ENCODE assay signal across 1 cellular context in the genomic region with DNA sequence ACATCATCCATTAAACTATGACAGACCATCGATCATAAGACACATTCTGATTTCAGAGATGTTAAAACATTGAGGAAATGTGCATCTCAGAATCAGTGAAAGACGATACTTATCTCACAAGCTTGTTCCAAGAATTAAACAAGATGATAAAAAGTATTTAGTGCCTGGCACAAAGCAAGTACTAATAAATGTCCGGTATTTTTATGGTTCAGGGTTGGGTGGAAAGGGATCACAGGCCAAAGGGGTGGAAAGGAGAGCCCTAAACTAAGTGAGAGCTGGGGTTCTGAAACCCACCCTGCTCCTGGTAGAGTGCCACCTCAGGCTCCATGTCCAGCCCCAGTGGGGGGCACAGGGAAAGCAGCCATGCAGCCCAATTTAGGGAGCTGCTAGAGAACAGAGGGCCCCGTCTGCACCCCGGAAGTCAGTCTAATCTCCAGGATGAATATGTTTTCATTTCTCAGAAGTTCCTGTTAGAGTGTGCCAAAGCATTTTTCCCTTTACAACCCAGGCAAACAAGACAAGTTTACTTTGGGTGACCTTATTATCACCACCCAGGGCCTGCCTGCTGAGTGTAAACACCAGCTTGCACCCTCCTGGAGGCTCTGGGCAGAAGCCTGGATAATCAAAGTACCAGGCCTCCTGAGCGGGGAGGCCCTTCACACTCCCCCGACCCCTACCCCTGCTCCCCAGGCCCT.
TF ChIP-seq lines count a peak whose summit lies in the region.

No MANE protein-coding gene starts in this region.

TF ChIP-seq in HepG2, 621 proteins besides CTCF, POLR2A, EP300 and RAD21 (continued from another document and continues in another):
- TF ChIP-seq, protein P1, sequence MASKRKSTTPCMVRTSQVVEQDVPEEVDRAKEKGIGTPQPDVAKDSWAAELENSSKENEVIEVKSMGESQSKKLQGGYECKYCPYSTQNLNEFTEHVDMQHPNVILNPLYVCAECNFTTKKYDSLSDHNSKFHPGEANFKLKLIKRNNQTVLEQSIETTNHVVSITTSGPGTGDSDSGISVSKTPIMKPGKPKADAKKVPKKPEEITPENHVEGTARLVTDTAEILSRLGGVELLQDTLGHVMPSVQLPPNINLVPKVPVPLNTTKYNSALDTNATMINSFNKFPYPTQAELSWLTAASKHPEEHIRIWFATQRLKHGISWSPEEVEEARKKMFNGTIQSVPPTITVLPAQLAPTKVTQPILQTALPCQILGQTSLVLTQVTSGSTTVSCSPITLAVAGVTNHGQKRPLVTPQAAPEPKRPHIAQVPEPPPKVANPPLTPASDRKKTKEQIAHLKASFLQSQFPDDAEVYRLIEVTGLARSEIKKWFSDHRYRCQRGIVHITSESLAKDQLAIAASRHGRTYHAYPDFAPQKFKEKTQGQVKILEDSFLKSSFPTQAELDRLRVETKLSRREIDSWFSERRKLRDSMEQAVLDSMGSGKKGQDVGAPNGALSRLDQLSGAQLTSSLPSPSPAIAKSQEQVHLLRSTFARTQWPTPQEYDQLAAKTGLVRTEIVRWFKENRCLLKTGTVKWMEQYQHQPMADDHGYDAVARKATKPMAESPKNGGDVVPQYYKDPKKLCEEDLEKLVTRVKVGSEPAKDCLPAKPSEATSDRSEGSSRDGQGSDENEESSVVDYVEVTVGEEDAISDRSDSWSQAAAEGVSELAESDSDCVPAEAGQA (IDR thresholded peaks at IDR 0.05; ENCODE audit: low read depth): no peak
- TF ChIP-seq, protein P1 (CRISPR knock-in tag; IDR thresholded peaks at IDR 0.05; ENCODE audit: borderline replicate concordance): no peak
- TF ChIP-seq, protein P2, sequence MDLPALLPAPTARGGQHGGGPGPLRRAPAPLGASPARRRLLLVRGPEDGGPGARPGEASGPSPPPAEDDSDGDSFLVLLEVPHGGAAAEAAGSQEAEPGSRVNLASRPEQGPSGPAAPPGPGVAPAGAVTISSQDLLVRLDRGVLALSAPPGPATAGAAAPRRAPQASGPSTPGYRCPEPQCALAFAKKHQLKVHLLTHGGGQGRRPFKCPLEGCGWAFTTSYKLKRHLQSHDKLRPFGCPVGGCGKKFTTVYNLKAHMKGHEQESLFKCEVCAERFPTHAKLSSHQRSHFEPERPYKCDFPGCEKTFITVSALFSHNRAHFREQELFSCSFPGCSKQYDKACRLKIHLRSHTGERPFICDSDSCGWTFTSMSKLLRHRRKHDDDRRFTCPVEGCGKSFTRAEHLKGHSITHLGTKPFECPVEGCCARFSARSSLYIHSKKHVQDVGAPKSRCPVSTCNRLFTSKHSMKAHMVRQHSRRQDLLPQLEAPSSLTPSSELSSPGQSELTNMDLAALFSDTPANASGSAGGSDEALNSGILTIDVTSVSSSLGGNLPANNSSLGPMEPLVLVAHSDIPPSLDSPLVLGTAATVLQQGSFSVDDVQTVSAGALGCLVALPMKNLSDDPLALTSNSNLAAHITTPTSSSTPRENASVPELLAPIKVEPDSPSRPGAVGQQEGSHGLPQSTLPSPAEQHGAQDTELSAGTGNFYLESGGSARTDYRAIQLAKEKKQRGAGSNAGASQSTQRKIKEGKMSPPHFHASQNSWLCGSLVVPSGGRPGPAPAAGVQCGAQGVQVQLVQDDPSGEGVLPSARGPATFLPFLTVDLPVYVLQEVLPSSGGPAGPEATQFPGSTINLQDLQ (CRISPR knock-in tag; IDR thresholded peaks at IDR 0.05): no peak
- TF ChIP-seq, protein P3, sequence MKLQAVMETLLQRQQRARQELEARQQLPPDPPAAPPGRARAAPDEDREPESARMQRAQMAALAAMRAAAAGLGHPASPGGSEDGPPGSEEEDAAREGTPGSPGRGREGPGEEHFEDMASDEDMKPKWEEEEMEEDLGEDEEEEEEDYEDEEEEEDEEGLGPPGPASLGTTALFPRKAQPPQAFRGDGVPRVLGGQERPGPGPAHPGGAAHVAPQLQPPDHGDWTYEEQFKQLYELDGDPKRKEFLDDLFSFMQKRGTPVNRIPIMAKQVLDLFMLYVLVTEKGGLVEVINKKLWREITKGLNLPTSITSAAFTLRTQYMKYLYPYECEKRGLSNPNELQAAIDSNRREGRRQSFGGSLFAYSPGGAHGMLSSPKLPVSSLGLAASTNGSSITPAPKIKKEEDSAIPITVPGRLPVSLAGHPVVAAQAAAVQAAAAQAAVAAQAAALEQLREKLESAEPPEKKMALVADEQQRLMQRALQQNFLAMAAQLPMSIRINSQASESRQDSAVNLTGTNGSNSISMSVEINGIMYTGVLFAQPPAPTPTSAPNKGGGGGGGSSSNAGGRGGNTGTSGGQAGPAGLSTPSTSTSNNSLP (IDR thresholded peaks at IDR 0.05; ENCODE audit: low read depth, low read length): no peak
- TF ChIP-seq CC2D1A (CRISPR knock-in tag; IDR thresholded peaks at IDR 0.05) (no peak), CAMTA2 (CRISPR knock-in tag; IDR thresholded peaks at IDR 0.05; ENCODE audit: borderline replicate concordance) (no peak), ZNF337 (CRISPR knock-in tag; IDR thresholded peaks at IDR 0.05; ENCODE audit: borderline replicate concordance, low read depth) (no peak), RXRA (CRISPR knock-in tag; IDR thresholded peaks at IDR 0.05) (peak; percentile 68; the same call in 1 of the 2 replicates), SOX13 (IDR thresholded peaks at IDR 0.05) (peak; percentile 69; the same call in 1 of the 2 replicates), SOX13 (CRISPR knock-in tag; conservative IDR thresholded peaks at IDR 0.05 in 1 of 2, IDR thresholded peaks at IDR 0.05 in 1 of 2) (peak in 1 of 2 experiments; percentile 92; a peak in 2 of 4 replicates), KAT2B (IDR thresholded peaks at IDR 0.05; ENCODE audit: borderline replicate concordance, low read depth, low read length) (no peak), SSRP1 (CRISPR knock-in tag; IDR thresholded peaks at IDR 0.05) (no peak), MIXL1 (CRISPR knock-in tag; IDR thresholded peaks at IDR 0.05) (peak; percentile 91), IKZF1 (IDR thresholded peaks at IDR 0.05) (no peak), ZNF768 (CRISPR knock-in tag; IDR thresholded peaks at IDR 0.05) (no peak), KMT2A (CRISPR knock-in tag; IDR thresholded peaks at IDR 0.05) (no peak), HNRNPL (IDR thresholded peaks at IDR 0.05; ENCODE audit: low read depth, low read length) (0 out of 2 replicates have a peak, but pooled peaks have one; percentile 44), HOXA7 (CRISPR knock-in tag; IDR thresholded peaks at IDR 0.05) (no peak), ZNF143 (CRISPR knock-in tag; IDR thresholded peaks at IDR 0.05) (no peak), ZNF546 (CRISPR knock-in tag; conservative IDR thresholded peaks at IDR 0.05) (no peak), ZNF343 (CRISPR knock-in tag; IDR thresholded peaks at IDR 0.05) (no peak), ZSCAN9 (CRISPR knock-in tag; IDR thresholded peaks at IDR 0.05; ENCODE audit: borderline replicate concordance) (no peak), NPAS2 (CRISPR knock-in tag; IDR thresholded peaks at IDR 0.05; ENCODE audit: borderline replicate concordance) (no peak), CHD4 (IDR thresholded peaks at IDR 0.05; ENCODE audit: borderline replicate concordance, low read length) (no peak), ZKSCAN8 (CRISPR knock-in tag; IDR thresholded peaks at IDR 0.05; ENCODE audit: borderline replicate concordance) (peak; percentile 64; the same call in 1 of the 2 replicates), ARNT2 (CRISPR knock-in tag; IDR thresholded peaks at IDR 0.05; ENCODE audit: low read depth) (0 out of 2 replicates have a peak, but pooled peaks have one; percentile 45), ZSCAN31 (CRISPR knock-in tag; IDR thresholded peaks at IDR 0.05; ENCODE audit: low read depth) (no peak), ZNF709 (CRISPR knock-in tag; IDR thresholded peaks at IDR 0.05) (no peak), NR3C1 (CRISPR knock-in tag; IDR thresholded peaks at IDR 0.05) (no peak), ZKSCAN1 (IDR thresholded peaks at IDR 0.05; ENCODE audit: low read length) (no peak), TOE1 (CRISPR knock-in tag; IDR thresholded peaks at IDR 0.05) (no peak), BORCS8-MEF2B (CRISPR knock-in tag; IDR thresholded peaks at IDR 0.05) (0 out of 2 replicates have a peak, but pooled peaks have one; percentile 35), MIER3 (CRISPR knock-in tag; IDR thresholded peaks at IDR 0.05; ENCODE audit: borderline replicate concordance) (peak; percentile 80; the same call in 1 of the 2 replicates), MXI1 (IDR thresholded peaks at IDR 0.05; ENCODE audit: borderline replicate concordance, low read depth, low read length) (no peak)
- TF ChIP-seq, protein P4, sequence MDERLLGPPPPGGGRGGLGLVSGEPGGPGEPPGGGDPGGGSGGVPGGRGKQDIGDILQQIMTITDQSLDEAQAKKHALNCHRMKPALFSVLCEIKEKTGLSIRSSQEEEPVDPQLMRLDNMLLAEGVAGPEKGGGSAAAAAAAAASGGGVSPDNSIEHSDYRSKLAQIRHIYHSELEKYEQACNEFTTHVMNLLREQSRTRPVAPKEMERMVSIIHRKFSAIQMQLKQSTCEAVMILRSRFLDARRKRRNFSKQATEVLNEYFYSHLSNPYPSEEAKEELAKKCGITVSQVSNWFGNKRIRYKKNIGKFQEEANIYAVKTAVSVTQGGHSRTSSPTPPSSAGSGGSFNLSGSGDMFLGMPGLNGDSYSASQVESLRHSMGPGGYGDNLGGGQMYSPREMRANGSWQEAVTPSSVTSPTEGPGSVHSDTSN (CRISPR knock-in tag; IDR thresholded peaks at IDR 0.05): no peak
- TF ChIP-seq, protein P5, sequence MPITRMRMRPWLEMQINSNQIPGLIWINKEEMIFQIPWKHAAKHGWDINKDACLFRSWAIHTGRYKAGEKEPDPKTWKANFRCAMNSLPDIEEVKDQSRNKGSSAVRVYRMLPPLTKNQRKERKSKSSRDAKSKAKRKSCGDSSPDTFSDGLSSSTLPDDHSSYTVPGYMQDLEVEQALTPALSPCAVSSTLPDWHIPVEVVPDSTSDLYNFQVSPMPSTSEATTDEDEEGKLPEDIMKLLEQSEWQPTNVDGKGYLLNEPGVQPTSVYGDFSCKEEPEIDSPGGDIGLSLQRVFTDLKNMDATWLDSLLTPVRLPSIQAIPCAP (CRISPR knock-in tag; IDR thresholded peaks at IDR 0.05; ENCODE audit: low read depth): no peak
- TF ChIP-seq, protein P6, sequence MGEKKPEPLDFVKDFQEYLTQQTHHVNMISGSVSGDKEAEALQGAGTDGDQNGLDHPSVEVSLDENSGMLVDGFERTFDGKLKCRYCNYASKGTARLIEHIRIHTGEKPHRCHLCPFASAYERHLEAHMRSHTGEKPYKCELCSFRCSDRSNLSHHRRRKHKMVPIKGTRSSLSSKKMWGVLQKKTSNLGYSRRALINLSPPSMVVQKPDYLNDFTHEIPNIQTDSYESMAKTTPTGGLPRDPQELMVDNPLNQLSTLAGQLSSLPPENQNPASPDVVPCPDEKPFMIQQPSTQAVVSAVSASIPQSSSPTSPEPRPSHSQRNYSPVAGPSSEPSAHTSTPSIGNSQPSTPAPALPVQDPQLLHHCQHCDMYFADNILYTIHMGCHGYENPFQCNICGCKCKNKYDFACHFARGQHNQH (CRISPR knock-in tag; IDR thresholded peaks at IDR 0.05): peak; percentile 76; the same call in 1 of the 2 replicates
- TF ChIP-seq, protein P7, sequence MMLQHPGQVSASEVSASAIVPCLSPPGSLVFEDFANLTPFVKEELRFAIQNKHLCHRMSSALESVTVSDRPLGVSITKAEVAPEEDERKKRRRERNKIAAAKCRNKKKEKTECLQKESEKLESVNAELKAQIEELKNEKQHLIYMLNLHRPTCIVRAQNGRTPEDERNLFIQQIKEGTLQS (CRISPR knock-in tag; IDR thresholded peaks at IDR 0.05): no peak
- TF ChIP-seq, protein P8, sequence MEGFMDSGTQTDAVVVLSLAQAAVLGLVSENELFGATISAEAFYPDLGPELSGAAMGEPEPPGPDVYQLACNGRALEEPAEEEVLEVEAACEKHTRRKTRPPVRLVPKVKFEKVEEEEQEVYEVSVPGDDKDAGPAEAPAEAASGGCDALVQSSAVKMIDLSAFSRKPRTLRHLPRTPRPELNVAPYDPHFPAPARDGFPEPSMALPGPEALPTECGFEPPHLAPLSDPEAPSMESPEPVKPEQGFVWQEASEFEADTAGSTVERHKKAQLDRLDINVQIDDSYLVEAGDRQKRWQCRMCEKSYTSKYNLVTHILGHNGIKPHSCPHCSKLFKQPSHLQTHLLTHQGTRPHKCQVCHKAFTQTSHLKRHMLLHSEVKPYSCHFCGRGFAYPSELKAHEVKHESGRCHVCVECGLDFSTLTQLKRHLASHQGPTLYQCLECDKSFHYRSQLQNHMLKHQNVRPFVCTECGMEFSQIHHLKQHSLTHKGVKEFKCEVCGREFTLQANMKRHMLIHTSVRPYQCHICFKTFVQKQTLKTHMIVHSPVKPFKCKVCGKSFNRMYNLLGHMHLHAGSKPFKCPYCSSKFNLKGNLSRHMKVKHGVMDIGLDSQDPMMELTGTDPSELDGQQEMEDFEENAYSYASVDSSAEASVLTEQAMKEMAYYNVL (CRISPR knock-in tag; IDR thresholded peaks at IDR 0.05; ENCODE audit: borderline replicate concordance): no peak
- TF ChIP-seq, protein P9, sequence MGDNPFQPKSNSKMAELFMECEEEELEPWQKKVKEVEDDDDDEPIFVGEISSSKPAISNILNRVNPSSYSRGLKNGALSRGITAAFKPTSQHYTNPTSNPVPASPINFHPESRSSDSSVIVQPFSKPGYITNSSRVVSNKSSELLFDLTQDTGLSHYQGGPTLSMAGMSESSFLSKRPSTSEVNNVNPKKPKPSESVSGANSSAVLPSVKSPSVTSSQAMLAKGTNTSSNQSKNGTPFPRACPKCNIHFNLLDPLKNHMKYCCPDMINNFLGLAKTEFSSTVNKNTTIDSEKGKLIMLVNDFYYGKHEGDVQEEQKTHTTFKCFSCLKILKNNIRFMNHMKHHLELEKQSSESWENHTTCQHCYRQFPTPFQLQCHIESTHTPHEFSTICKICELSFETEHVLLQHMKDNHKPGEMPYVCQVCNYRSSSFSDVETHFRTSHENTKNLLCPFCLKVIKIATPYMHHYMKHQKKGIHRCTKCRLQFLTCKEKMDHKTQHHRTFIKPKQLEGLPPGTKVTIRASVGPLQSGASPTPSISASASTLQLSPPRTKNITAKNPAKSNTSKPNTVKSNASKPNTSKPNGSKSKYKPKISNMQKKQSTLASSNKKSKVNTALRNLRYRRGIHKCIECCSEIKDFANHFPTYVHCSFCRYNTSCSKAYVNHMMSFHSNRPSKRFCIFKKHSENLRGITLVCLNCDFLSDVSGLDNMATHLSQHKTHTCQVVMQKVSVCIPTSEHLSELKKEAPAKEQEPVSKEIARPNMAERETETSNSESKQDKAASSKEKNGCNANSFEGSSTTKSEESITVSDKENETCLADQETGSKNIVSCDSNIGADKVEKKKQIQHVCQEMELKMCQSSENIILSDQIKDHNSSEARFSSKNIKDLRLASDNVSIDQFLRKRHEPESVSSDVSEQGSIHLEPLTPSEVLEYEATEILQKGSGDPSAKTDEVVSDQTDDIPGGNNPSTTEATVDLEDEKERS (CRISPR knock-in tag; IDR thresholded peaks at IDR 0.05): no peak
